In the genomic region with DNA sequence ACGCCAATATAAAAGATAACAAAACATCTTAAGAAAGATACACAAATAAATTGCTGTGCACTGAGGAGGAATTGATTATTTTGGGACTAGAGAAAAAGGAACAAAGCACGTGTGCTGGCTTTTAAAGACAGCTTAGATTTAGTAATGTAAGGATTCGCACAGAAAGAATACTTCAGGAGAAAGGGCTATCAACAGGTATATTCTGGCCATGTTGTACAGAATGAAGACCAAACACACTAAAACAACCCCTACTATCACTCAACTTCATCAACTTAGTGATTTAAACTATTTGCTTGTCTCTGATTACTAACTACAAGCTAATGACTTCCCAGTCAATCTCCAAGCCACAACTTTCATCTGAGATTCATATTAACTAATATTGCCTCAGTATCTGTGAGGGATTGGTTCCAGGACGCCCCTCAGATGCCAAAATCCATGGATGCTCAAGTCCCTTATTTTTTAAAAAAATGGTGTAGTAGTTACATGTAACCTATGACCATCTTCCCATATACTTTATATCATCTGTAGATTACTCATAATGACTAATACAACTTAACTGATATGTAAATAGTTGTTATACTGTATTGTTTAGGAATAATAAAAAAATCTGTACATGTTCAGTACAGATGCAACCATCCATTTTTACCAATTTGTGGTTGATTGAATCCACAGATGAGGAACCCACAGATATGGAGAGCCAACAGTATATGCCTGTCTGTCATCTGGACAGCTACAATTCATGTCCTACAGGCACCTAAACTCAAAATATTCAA, we compare ENCODE assay signal across 10 cellular contexts. TPM values are rescaled to one million over a fixed set of nuclear protein-coding genes. Genes with fewer than 3 reads are reported as not detected.
DNase-seq lines count a peak whose midpoint lies in the region; ATAC-seq, FAIRE-seq and TF ChIP-seq lines count a peak whose summit lies in the region.
"Had no signal": no experiment of that assay in that cellular context is flagged by ENCODE, and none has a peak within 500 bp of the region (broad histone marks: within the 10 kb centered on the region; RNA-seq: fewer than 3 reads in every experiment).

No MANE protein-coding gene starts in this region.

- POLR2A ChIA-PET in WTC11 (lab: Charles Lee), result interaction anchor here (0.6 to 0.7 kb wide), 2 partner anchors 42 to 1053 kb away, joined by 5 to 11 read pairs; no protein-coding TSS in a partner anchor

- H3K79me2 ChIP-seq in ACC112 (ENCODE audit: control insufficient read depth, insufficient read depth, low read length, unreplicated experiment), result peaks cover 85% of the 10 kb centered on the region

- TF ChIP-seq CTCF in WTC11 (IDR thresholded peaks at IDR 0.05), result no peak

- no peak overlapping the region for H2AFZ ChIP-seq in ACC112 (ENCODE audit: low read length, unreplicated experiment)

- H3K27ac ChIP-seq in ACC112 (ENCODE audit: low read depth, low read length) (peak overlapping the region; percentile 40), iPS-20b (ENCODE audit: low read length) (no peak overlapping the region)

- FAIRE-seq in GM19239 (lab: Jason Lieb, UNC), result no peak
- FAIRE-seq: urothelium cell line had no signal

- H3K4me3 ChIP-seq in ACC112 (ENCODE audit: low read depth, low read length) (peak overlapping the region; percentile 28), iPS-20b (ENCODE audit: low read length) (peak overlapping the region; percentile 12; the same call in 1 of the 2 replicates)

- no peaks in the 10 kb centered on the region for H3K27me3 Mint-ChIP-seq in WTC11 (ENCODE audit: low read depth)

- no peak overlapping the region for H3K9ac ChIP-seq in iPS-20b (ENCODE audit: low read depth, low read length)

- peak; percentile 80 for DNase-seq in ELR (ENCODE audit: low read depth)
- no peak for DNase-seq in WTC11 (ENCODE audit: low spot score)
- DNase-seq in NCI-H2196 (lab: John Stamatoyannopoulos, UW; ENCODE audit: unreplicated experiment), result no peak
- DNase-seq in GM19239 (ENCODE audit: insufficient read length, low spot score), result no peak
- DNase-seq: activated CD4-positive, alpha-beta T cell treated with anti-CD3 and anti-CD28 coated beads for 1 hour had no signal

- peak overlapping the region; percentile 83 for H3K27ac Mint-ChIP-seq in WTC11

- H3K9me3 ChIP-seq in iPS-20b (ENCODE audit: insufficient read depth, low read depth, low read length), result no peaks in the 10 kb centered on the region

- peaks cover 43% of the 10 kb centered on the region for H3K4me1 Mint-ChIP-seq in WTC11

- no peaks in the 10 kb centered on the region for H3K27me3 ChIP-seq in ACC112 (ENCODE audit: insufficient read depth, low read length)
- H3K27me3 ChIP-seq in iPS-20b (ENCODE audit: insufficient read depth, low read length), result no peaks in the 10 kb centered on the region

- peaks cover 28% of the 10 kb centered on the region for H3K36me3 ChIP-seq in ACC112 (ENCODE audit: insufficient read depth, low read length)
- H3K36me3 ChIP-seq in iPS-20b (ENCODE audit: insufficient read depth, low read depth, low read length), result peaks cover 81% of the 10 kb centered on the region

- H3K4me3 Mint-ChIP-seq in WTC11, result peak overlapping the region; percentile 94

- H3K4me1 ChIP-seq in ACC112 (ENCODE audit: control insufficient read depth, insufficient read depth, low read length, unreplicated experiment), result peaks cover 31% of the 10 kb centered on the region
- peaks cover 18% of the 10 kb centered on the region; the same call in 1 of the 2 replicates for H3K4me1 ChIP-seq in iPS-20b (ENCODE audit: insufficient read depth, low read length)

- ATAC-seq in WTC11 (no peak), HG03432 (IDR thresholded peaks at IDR 0.05; ENCODE audit: unreplicated experiment) (no peak), HG02970 (IDR thresholded peaks at IDR 0.05; ENCODE audit: low FRiP score, unreplicated experiment) (no peak)

- CTCF ChIA-PET in WTC11 (lab: Charles Lee), result interaction anchor here (0.6 kb wide), 1 partner anchor 21 kb away, joined by 6 read pairs; no protein-coding TSS in a partner anchor

- H3K36me3 Mint-ChIP-seq in WTC11, result peaks cover 69% of the 10 kb centered on the region

- no peaks in the 10 kb centered on the region for H3K9me3 Mint-ChIP-seq in WTC11

TF ChIP-seq in WTC11, 78 proteins besides CTCF, POLR2A, EP300 and RAD21:
- TF ChIP-seq FOXP1 (CRISPR knock-in tag; IDR thresholded peaks at IDR 0.05; ENCODE audit: borderline replicate concordance) (no peak), OVOL2 (CRISPR knock-in tag; IDR thresholded peaks at IDR 0.05; ENCODE audit: borderline replicate concordance) (no peak), TEAD1 (CRISPR knock-in tag; IDR thresholded peaks at IDR 0.05) (no peak), SMAD4 (CRISPR knock-in tag; IDR thresholded peaks at IDR 0.05) (no peak), FOXK1 (CRISPR knock-in tag; IDR thresholded peaks at IDR 0.05) (no peak), RELA (CRISPR knock-in tag; IDR thresholded peaks at IDR 0.05; ENCODE audit: borderline replicate concordance) (no peak)
- TF ChIP-seq, protein P1, sequence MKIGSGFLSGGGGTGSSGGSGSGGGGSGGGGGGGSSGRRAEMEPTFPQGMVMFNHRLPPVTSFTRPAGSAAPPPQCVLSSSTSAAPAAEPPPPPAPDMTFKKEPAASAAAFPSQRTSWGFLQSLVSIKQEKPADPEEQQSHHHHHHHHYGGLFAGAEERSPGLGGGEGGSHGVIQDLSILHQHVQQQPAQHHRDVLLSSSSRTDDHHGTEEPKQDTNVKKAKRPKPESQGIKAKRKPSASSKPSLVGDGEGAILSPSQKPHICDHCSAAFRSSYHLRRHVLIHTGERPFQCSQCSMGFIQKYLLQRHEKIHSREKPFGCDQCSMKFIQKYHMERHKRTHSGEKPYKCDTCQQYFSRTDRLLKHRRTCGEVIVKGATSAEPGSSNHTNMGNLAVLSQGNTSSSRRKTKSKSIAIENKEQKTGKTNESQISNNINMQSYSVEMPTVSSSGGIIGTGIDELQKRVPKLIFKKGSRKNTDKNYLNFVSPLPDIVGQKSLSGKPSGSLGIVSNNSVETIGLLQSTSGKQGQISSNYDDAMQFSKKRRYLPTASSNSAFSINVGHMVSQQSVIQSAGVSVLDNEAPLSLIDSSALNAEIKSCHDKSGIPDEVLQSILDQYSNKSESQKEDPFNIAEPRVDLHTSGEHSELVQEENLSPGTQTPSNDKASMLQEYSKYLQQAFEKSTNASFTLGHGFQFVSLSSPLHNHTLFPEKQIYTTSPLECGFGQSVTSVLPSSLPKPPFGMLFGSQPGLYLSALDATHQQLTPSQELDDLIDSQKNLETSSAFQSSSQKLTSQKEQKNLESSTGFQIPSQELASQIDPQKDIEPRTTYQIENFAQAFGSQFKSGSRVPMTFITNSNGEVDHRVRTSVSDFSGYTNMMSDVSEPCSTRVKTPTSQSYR (CRISPR knock-in tag; IDR thresholded peaks at IDR 0.05), result no peak
- TF ChIP-seq, protein P2, sequence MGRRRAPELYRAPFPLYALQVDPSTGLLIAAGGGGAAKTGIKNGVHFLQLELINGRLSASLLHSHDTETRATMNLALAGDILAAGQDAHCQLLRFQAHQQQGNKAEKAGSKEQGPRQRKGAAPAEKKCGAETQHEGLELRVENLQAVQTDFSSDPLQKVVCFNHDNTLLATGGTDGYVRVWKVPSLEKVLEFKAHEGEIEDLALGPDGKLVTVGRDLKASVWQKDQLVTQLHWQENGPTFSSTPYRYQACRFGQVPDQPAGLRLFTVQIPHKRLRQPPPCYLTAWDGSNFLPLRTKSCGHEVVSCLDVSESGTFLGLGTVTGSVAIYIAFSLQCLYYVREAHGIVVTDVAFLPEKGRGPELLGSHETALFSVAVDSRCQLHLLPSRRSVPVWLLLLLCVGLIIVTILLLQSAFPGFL (CRISPR knock-in tag; IDR thresholded peaks at IDR 0.05; ENCODE audit: borderline replicate concordance), result no peak
- TF ChIP-seq, protein P3, sequence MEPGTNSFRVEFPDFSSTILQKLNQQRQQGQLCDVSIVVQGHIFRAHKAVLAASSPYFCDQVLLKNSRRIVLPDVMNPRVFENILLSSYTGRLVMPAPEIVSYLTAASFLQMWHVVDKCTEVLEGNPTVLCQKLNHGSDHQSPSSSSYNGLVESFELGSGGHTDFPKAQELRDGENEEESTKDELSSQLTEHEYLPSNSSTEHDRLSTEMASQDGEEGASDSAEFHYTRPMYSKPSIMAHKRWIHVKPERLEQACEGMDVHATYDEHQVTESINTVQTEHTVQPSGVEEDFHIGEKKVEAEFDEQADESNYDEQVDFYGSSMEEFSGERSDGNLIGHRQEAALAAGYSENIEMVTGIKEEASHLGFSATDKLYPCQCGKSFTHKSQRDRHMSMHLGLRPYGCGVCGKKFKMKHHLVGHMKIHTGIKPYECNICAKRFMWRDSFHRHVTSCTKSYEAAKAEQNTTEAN (CRISPR knock-in tag; IDR thresholded peaks at IDR 0.05), result no peak

RNA-seq across cellular contexts. Expression of a gene that starts 4.5 kb away (rescaled TPM):
- total RNA-seq in WTC11 (2021), result 180 to 204 TPM (median 194 TPM) in 3 replicates
